Comparison of ENCODE assay signal across 8 cellular contexts in genomic region chr4:37827802-37828321, GRCh38. TPM values are rescaled to one million over a fixed set of nuclear protein-coding genes. Genes with fewer than 3 reads are reported as not detected.
DNase-seq lines count a peak whose midpoint lies in the region.

No MANE protein-coding gene starts in this region.

- peaks cover 26% of the 10 kb centered on the region for H3K36me3 ChIP-seq in iPS-20b (ENCODE audit: insufficient read depth, low read depth, low read length)
- peaks cover 21% of the 10 kb centered on the region in 2 donors for H3K36me3 ChIP-seq in stomach smooth muscle (ENCODE audit: control insufficient read depth in 2 of 2, insufficient read depth in 2 of 2, low read length in 2 of 2)

- H3K36me3 Mint-ChIP-seq in activated CD4-positive, alpha-beta T cell treated with anti-CD3 and anti-CD28 coated beads, Interleukin-2, amount 10 ng/mL, durations not matched to agents 7 days and 5 days (ENCODE audit: low read depth): peaks cover 37% of the 10 kb centered on the region
- H3K36me3 Mint-ChIP-seq in activated naive CD8-positive, alpha-beta T cell: peaks cover 17% of the 10 kb centered on the region

- no peak for DNase-seq in activated CD4-positive, alpha-beta T cell treated with anti-CD3 and anti-CD28 coated beads, Interleukin-2, amount 10 ng/mL, durations not matched to agents 7 days and 5 days
- DNase-seq in activated CD4-positive, alpha-beta T cell treated with anti-CD3 and anti-CD28 coated beads, Interleukin-2, amount 50 U/mL, for 4 hours: no peak
- DNase-seq in SHP77 treated with DMSO at 0.1 percent for 48 hours (lab: John Stamatoyannopoulos, UW): no peak
- DNase-seq in HUDEP-2 (lab: John Stamatoyannopoulos, UW; ENCODE audit: unreplicated experiment in 76 of 76): no peak
- no peak for DNase-seq in stimulated activated naive CD4-positive, alpha-beta T cell (lab: John Stamatoyannopoulos, UW)

- POLR2A ChIA-PET in activated CD4-positive, alpha-beta T cell treated with anti-CD3 and anti-CD28 coated beads, Interleukin-2, amount 10 ng/mL, durations not matched to agents 7 days and 5 days (lab: Charles Lee): no interaction called here

- H3K9me3 Mint-ChIP-seq in activated CD4-positive, alpha-beta T cell treated with anti-CD3 and anti-CD28 coated beads, Interleukin-2, amount 10 ng/mL, durations not matched to agents 7 days and 5 days: no peaks in the 10 kb centered on the region
- H3K9me3 Mint-ChIP-seq in activated naive CD8-positive, alpha-beta T cell (ENCODE audit: low read depth): no peaks in the 10 kb centered on the region

- H3K4me1 ChIP-seq in iPS-20b (ENCODE audit: insufficient read depth, low read length): peaks cover 12% of the 10 kb centered on the region
- H3K4me1 ChIP-seq in stomach smooth muscle (ENCODE audit: control insufficient read depth, insufficient read depth, low read length): peaks cover 15% of the 10 kb centered on the region

- H3K4me1 Mint-ChIP-seq in activated CD4-positive, alpha-beta T cell treated with anti-CD3 and anti-CD28 coated beads, Interleukin-2, amount 10 ng/mL, durations not matched to agents 7 days and 5 days: peaks cover 34% of the 10 kb centered on the region
- H3K4me1 Mint-ChIP-seq in activated naive CD8-positive, alpha-beta T cell (ENCODE audit: low read depth): peaks cover 35% of the 10 kb centered on the region

- H3K27me3 Mint-ChIP-seq in activated CD4-positive, alpha-beta T cell treated with anti-CD3 and anti-CD28 coated beads, Interleukin-2, amount 10 ng/mL, durations not matched to agents 7 days and 5 days: peaks cover 2% of the 10 kb centered on the region
- H3K27me3 Mint-ChIP-seq in activated naive CD8-positive, alpha-beta T cell: no peaks in the 10 kb centered on the region

- no peak overlapping the region for H3K27ac ChIP-seq in iPS-20b (ENCODE audit: low read length)
- H3K27ac ChIP-seq in stomach smooth muscle (ENCODE audit: low read length): peak overlapping the region; percentile 31

- H3K4me3 Mint-ChIP-seq in activated CD4-positive, alpha-beta T cell treated with anti-CD3 and anti-CD28 coated beads, Interleukin-2, amount 10 ng/mL, durations not matched to agents 7 days and 5 days: peak overlapping the region; percentile 97
- H3K4me3 Mint-ChIP-seq in activated naive CD8-positive, alpha-beta T cell: peak overlapping the region; percentile 99

- H3K27me3 ChIP-seq in iPS-20b (ENCODE audit: insufficient read depth, low read length): peaks cover 27% of the 10 kb centered on the region
- H3K27me3 ChIP-seq in stomach smooth muscle (ENCODE audit: control insufficient read depth in 1 of 2, insufficient read depth in 2 of 2, low read length in 2 of 2): no peaks in the 10 kb centered on the region

- 0 out of 2 replicates have a peak overlapping the region, but pooled peaks have one; percentile 80 for H3K9ac ChIP-seq in iPS-20b (ENCODE audit: low read depth, low read length)
- peak overlapping the region; percentile 82 to 86 for H3K9ac ChIP-seq in stomach smooth muscle (ENCODE audit: low read length in 2 of 2)

- H3K9me3 ChIP-seq in iPS-20b (ENCODE audit: insufficient read depth, low read depth, low read length) (no peaks in the 10 kb centered on the region), stomach smooth muscle (ENCODE audit: control insufficient read depth in 2 of 2, low read length in 2 of 2) (no peaks in the 10 kb centered on the region)

- CTCF ChIA-PET in activated CD4-positive, alpha-beta T cell treated with anti-CD3 and anti-CD28 coated beads, Interleukin-2, amount 10 ng/mL, durations not matched to agents 7 days and 5 days (lab: Charles Lee): interaction anchor here (0.8 to 1.6 kb wide), 3 partner anchors 8 to 20 kb away, joined by 3 to 8 read pairs (median 3); no protein-coding TSS in a partner anchor

- H3K27ac Mint-ChIP-seq in activated CD4-positive, alpha-beta T cell treated with anti-CD3 and anti-CD28 coated beads, Interleukin-2, amount 10 ng/mL, durations not matched to agents 7 days and 5 days: peak overlapping the region; percentile 94
- peak overlapping the region; percentile 58 for H3K27ac Mint-ChIP-seq in activated naive CD8-positive, alpha-beta T cell

- peak overlapping the region; percentile 79 for H3K4me3 ChIP-seq in iPS-20b (ENCODE audit: low read length)
- H3K4me3 ChIP-seq in stomach smooth muscle (ENCODE audit: low read length in 2 of 2): peak overlapping the region; percentile 96 to 98

RNA-seq across cellular contexts. Expression of gene PGM2, which starts 1.4 kb away (rescaled TPM):
- 10 to 100 TPM; 40.4 to 44.2 TPM for total RNA-seq in activated CD4-positive, alpha-beta T cell treated with anti-CD3 and anti-CD28 coated beads, Interleukin-2, amount 10 ng/mL, durations not matched to agents 7 days and 5 days
